In the genomic region with DNA sequence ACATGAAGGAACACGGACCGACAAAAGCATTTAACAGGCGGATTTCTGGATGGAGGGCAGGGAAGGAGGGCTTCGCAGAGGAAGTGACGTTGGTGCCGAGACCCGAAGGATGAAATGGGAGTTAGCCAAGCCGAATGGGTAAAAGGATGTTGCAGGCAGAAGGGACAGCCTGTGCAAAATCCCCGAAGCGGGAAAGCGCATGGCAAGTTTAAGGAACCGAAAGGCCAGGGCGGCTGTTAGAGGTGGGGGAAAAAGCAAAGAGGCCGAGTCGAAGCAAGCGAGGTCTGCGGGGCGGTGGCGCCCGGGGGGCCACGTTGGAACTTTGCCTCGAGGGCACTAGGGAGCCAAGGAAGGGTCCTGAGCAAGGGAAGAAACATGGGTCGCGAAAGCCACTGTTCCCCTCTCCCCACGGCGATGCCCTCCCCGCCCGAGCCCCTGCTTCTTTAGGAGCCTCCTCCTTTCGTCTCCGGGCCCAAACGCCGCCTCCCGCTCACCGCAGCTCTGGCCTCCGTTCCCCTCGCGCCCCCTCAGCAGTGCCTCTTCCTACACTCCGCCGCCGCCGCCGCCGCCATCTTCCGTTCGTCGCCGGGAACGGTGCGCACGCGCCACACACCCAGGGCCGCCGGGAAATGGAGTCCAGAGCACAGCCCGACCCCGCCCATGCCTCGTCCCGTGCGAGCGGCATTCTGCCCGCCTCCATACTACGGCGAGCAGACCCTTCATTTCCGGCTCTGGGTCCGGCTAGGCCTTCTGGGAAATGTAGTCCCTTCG, we compare ENCODE assay signal across 1 cellular context.
TF ChIP-seq lines count a peak whose summit lies in the region.

Gene SYMPK (minus strand): TSS at position 584 of the 771 bp plus-strand sequence. CDS start 8,652 bp downstream, outside the sequence.

TF ChIP-seq in HepG2, 621 proteins besides CTCF, POLR2A, EP300 and RAD21 (continued from another document and continues in another):
- TF ChIP-seq, protein P1, sequence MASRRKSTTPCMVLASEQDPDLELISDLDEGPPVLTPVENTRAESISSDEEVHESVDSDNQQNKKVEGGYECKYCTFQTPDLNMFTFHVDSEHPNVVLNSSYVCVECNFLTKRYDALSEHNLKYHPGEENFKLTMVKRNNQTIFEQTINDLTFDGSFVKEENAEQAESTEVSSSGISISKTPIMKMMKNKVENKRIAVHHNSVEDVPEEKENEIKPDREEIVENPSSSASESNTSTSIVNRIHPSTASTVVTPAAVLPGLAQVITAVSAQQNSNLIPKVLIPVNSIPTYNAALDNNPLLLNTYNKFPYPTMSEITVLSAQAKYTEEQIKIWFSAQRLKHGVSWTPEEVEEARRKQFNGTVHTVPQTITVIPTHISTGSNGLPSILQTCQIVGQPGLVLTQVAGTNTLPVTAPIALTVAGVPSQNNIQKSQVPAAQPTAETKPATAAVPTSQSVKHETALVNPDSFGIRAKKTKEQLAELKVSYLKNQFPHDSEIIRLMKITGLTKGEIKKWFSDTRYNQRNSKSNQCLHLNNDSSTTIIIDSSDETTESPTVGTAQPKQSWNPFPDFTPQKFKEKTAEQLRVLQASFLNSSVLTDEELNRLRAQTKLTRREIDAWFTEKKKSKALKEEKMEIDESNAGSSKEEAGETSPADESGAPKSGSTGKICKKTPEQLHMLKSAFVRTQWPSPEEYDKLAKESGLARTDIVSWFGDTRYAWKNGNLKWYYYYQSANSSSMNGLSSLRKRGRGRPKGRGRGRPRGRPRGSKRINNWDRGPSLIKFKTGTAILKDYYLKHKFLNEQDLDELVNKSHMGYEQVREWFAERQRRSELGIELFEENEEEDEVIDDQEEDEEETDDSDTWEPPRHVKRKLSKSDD (CRISPR knock-in tag; IDR thresholded peaks at IDR 0.05; ENCODE audit: low read depth): no peak
- no peak for TF ChIP-seq ZNF256 (CRISPR knock-in tag; conservative IDR thresholded peaks at IDR 0.05)
- TF ChIP-seq YEATS4 (CRISPR knock-in tag; IDR thresholded peaks at IDR 0.05; ENCODE audit: borderline replicate concordance): peak; percentile 78
- TF ChIP-seq, protein P2, sequence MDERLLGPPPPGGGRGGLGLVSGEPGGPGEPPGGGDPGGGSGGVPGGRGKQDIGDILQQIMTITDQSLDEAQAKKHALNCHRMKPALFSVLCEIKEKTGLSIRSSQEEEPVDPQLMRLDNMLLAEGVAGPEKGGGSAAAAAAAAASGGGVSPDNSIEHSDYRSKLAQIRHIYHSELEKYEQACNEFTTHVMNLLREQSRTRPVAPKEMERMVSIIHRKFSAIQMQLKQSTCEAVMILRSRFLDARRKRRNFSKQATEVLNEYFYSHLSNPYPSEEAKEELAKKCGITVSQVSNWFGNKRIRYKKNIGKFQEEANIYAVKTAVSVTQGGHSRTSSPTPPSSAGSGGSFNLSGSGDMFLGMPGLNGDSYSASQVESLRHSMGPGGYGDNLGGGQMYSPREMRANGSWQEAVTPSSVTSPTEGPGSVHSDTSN (CRISPR knock-in tag; IDR thresholded peaks at IDR 0.05): no peak
- TF ChIP-seq, protein P3, sequence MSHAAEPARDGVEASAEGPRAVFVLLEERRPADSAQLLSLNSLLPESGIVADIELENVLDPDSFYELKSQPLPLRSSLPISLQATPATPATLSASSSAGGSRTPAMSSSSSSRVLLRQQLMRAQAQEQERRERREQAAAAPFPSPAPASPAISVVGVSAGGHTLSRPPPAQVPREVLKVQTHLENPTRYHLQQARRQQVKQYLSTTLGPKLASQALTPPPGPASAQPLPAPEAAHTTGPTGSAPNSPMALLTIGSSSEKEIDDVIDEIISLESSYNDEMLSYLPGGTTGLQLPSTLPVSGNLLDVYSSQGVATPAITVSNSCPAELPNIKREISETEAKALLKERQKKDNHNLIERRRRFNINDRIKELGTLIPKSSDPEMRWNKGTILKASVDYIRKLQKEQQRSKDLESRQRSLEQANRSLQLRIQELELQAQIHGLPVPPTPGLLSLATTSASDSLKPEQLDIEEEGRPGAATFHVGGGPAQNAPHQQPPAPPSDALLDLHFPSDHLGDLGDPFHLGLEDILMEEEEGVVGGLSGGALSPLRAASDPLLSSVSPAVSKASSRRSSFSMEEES (CRISPR knock-in tag; IDR thresholded peaks at IDR 0.05): peak; percentile 73
- no peak for TF ChIP-seq SP140L (CRISPR knock-in tag; IDR thresholded peaks at IDR 0.05; ENCODE audit: borderline replicate concordance)
- TF ChIP-seq NFATC3 (CRISPR knock-in tag; IDR thresholded peaks at IDR 0.05): peak; percentile 14; the same call in 1 of the 2 replicates
- TF ChIP-seq, protein P4, sequence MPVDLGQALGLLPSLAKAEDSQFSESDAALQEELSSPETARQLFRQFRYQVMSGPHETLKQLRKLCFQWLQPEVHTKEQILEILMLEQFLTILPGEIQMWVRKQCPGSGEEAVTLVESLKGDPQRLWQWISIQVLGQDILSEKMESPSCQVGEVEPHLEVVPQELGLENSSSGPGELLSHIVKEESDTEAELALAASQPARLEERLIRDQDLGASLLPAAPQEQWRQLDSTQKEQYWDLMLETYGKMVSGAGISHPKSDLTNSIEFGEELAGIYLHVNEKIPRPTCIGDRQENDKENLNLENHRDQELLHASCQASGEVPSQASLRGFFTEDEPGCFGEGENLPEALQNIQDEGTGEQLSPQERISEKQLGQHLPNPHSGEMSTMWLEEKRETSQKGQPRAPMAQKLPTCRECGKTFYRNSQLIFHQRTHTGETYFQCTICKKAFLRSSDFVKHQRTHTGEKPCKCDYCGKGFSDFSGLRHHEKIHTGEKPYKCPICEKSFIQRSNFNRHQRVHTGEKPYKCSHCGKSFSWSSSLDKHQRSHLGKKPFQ (CRISPR knock-in tag; IDR thresholded peaks at IDR 0.05; ENCODE audit: insufficient replicate concordance): no peak
- no peak for TF ChIP-seq ZSCAN9 (CRISPR knock-in tag; IDR thresholded peaks at IDR 0.05; ENCODE audit: borderline replicate concordance)
- TF ChIP-seq ZNF563 (CRISPR knock-in tag; IDR thresholded peaks at IDR 0.05): peak; percentile 46; the same call in 1 of the 2 replicates
- TF ChIP-seq ZNF740 (CRISPR knock-in tag; IDR thresholded peaks at IDR 0.05): no peak
- TF ChIP-seq, protein P5, sequence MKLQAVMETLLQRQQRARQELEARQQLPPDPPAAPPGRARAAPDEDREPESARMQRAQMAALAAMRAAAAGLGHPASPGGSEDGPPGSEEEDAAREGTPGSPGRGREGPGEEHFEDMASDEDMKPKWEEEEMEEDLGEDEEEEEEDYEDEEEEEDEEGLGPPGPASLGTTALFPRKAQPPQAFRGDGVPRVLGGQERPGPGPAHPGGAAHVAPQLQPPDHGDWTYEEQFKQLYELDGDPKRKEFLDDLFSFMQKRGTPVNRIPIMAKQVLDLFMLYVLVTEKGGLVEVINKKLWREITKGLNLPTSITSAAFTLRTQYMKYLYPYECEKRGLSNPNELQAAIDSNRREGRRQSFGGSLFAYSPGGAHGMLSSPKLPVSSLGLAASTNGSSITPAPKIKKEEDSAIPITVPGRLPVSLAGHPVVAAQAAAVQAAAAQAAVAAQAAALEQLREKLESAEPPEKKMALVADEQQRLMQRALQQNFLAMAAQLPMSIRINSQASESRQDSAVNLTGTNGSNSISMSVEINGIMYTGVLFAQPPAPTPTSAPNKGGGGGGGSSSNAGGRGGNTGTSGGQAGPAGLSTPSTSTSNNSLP (IDR thresholded peaks at IDR 0.05; ENCODE audit: low read depth, low read length): 0 out of 2 replicates have a peak, but pooled peaks have one; percentile 14
- TF ChIP-seq MIXL1 (CRISPR knock-in tag; IDR thresholded peaks at IDR 0.05): peak; percentile 94
- TF ChIP-seq, protein P6, sequence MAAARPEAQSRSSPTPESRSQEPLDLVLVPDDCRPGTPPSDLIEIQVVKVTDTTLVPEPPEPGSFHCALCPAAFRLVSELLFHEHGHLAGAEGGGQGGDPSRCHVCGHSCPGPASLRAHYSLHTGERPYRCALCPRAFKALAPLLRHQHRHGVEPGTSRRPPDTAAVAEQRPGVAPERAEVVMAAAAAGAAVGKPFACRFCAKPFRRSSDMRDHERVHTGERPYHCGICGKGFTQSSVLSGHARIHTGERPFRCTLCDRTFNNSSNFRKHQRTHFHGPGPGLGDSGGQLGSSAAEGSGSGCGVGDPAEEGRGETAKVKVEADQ (CRISPR knock-in tag; IDR thresholded peaks at IDR 0.05; ENCODE audit: borderline replicate concordance): no peak; the same call in 1 of the 2 replicates
- no peak for TF ChIP-seq MEIS2 (CRISPR knock-in tag; IDR thresholded peaks at IDR 0.05)
- TF ChIP-seq NR3C1 (CRISPR knock-in tag; IDR thresholded peaks at IDR 0.05): no peak
- no peak; the same call in 1 of the 2 replicates for TF ChIP-seq ZBTB44 (CRISPR knock-in tag; IDR thresholded peaks at IDR 0.05)
- TF ChIP-seq ARNTL (CRISPR knock-in tag; IDR thresholded peaks at IDR 0.05): no peak
- no peak for TF ChIP-seq FOXA1 (IDR thresholded peaks at IDR 0.05)
- TF ChIP-seq FOXA1 (CRISPR knock-in tag; IDR thresholded peaks at IDR 0.05): 0 out of 2 replicates have a peak, but pooled peaks have one; percentile 10
- no peak for TF ChIP-seq STAG1 (CRISPR knock-in tag; IDR thresholded peaks at IDR 0.05)
- TF ChIP-seq ARNT2 (CRISPR knock-in tag; IDR thresholded peaks at IDR 0.05; ENCODE audit: low read depth): 0 out of 2 replicates have a peak, but pooled peaks have one; percentile 69
- no peak for TF ChIP-seq FOXM1 (CRISPR knock-in tag; IDR thresholded peaks at IDR 0.05)
- no peak for TF ChIP-seq ZNF275 (CRISPR knock-in tag; IDR thresholded peaks at IDR 0.05; ENCODE audit: borderline replicate concordance)
- 0 out of 2 replicates have a peak, but pooled peaks have one; percentile 10 for TF ChIP-seq RXRA (CRISPR knock-in tag; IDR thresholded peaks at IDR 0.05)
- TF ChIP-seq MYNN (CRISPR knock-in tag; IDR thresholded peaks at IDR 0.05; ENCODE audit: low read depth): no peak
- no peak for TF ChIP-seq ISX (CRISPR knock-in tag; conservative IDR thresholded peaks at IDR 0.05)
- no peak for TF ChIP-seq SCMH1 (CRISPR knock-in tag; IDR thresholded peaks at IDR 0.05; ENCODE audit: borderline replicate concordance)
- peak; percentile 25 for TF ChIP-seq ZBTB38 (CRISPR knock-in tag; IDR thresholded peaks at IDR 0.05)
- no peak for TF ChIP-seq IKZF1 (IDR thresholded peaks at IDR 0.05)
- no peak for TF ChIP-seq JUN (CRISPR knock-in tag; IDR thresholded peaks at IDR 0.05)
- no peak for TF ChIP-seq CBX2 (IDR thresholded peaks at IDR 0.05; ENCODE audit: low read depth, low read length)
- no peak for TF ChIP-seq CBX2 (CRISPR knock-in tag; IDR thresholded peaks at IDR 0.05; ENCODE audit: low read depth)
- peak; percentile 48; the same call in 1 of the 2 replicates for TF ChIP-seq KDM4B (CRISPR knock-in tag; IDR thresholded peaks at IDR 0.05)
- peak; percentile 40; the same call in 1 of the 2 replicates for TF ChIP-seq SMAD3 (CRISPR knock-in tag; IDR thresholded peaks at IDR 0.05)
- TF ChIP-seq E2F1 (CRISPR knock-in tag; IDR thresholded peaks at IDR 0.05): no peak
- TF ChIP-seq ZNF713 (CRISPR knock-in tag; IDR thresholded peaks at IDR 0.05): no peak
- TF ChIP-seq, protein P7, sequence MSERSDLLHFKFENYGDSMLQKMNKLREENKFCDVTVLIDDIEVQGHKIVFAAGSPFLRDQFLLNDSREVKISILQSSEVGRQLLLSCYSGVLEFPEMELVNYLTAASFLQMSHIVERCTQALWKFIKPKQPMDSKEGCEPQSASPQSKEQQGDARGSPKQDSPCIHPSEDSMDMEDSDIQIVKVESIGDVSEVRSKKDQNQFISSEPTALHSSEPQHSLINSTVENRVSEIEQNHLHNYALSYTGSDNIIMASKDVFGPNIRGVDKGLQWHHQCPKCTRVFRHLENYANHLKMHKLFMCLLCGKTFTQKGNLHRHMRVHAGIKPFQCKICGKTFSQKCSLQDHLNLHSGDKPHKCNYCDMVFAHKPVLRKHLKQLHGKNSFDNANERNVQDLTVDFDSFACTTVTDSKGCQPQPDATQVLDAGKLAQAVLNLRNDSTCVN (CRISPR knock-in tag; IDR thresholded peaks at IDR 0.05; ENCODE audit: borderline replicate concordance): no peak
